ENCODE assay signal across 8 cellular contexts in genomic region chr3:49028298-49028672, GRCh38.
DNase-seq lines count a peak whose midpoint lies in the region; ATAC-seq, FAIRE-seq and TF ChIP-seq lines count a peak whose summit lies in the region.

No MANE protein-coding gene starts in this region.

- H3K79me2 ChIP-seq in parathyroid adenoma, result peaks cover 3% of the 10 kb centered on the region

- peak overlapping the region; percentile 72 for H3K9ac ChIP-seq in ES-I3 (ENCODE audit: low read depth, low read length)
- no peak overlapping the region for H3K9ac ChIP-seq in parathyroid adenoma

- peaks cover 4% of the 10 kb centered on the region; the same call in 1 of the 2 replicates for H3K4me1 ChIP-seq in ES-I3 (ENCODE audit: insufficient read depth, low read length)
- peaks cover 11% of the 10 kb centered on the region for H3K4me1 ChIP-seq in parathyroid adenoma

- CTCF ChIA-PET in RWPE1 (lab: Yijun Ruan, JAX), result interaction anchor here (0.6 kb wide), 1 partner anchor 167 kb away, joined by 4 read pairs; no protein-coding TSS in a partner anchor

- H3K36me3 ChIP-seq in ES-I3 (ENCODE audit: insufficient read depth, low read length), result peaks cover 56% of the 10 kb centered on the region
- no peaks in the 10 kb centered on the region for H3K36me3 ChIP-seq in parathyroid adenoma (ENCODE audit: control insufficient read depth, insufficient read depth, low read length)

- H3K4me3 ChIP-seq in epithelial cell of esophagus (ENCODE audit: low read length) (peak overlapping the region; percentile 97), parathyroid adenoma (ENCODE audit: low read depth, low read length) (peak overlapping the region; percentile 78)

- no peak for ATAC-seq in GM21528 (IDR thresholded peaks at IDR 0.05; ENCODE audit: low FRiP score, unreplicated experiment)

- no peaks in the 10 kb centered on the region for H3K27me3 ChIP-seq in parathyroid adenoma (ENCODE audit: control insufficient read depth, insufficient read depth, low read length)

- TF ChIP-seq CTCF in RWPE1 (conservative IDR thresholded peaks at IDR 0.05; ENCODE audit: low read depth), result no peak
- TF ChIP-seq CTCF in epithelial cell of esophagus (IDR thresholded peaks at IDR 0.05; ENCODE audit: insufficient read depth, low read depth, low read length, missing control alignments), result no peak
- no peak for TF ChIP-seq CTCF in parathyroid adenoma (IDR thresholded peaks at IDR 0.05)

- H3K9me3 ChIP-seq in ES-I3 (ENCODE audit: control insufficient read depth, insufficient read depth, low read length), result no peaks in the 10 kb centered on the region
- no peaks in the 10 kb centered on the region for H3K9me3 ChIP-seq in parathyroid adenoma (ENCODE audit: control insufficient read depth, low read length)

- H2AFZ ChIP-seq in parathyroid adenoma, result no peak overlapping the region

- H3K27ac ChIP-seq in RWPE1, result peak overlapping the region; percentile 77
- peak overlapping the region; percentile 89 for H3K27ac ChIP-seq in parathyroid adenoma

- no peak for FAIRE-seq in HTR-8/SVneo (lab: Jason Lieb, UNC)

- no peak for DNase-seq in RWPE1 (ENCODE audit: low spot score)
- no peak for DNase-seq in epithelial cell of esophagus (ENCODE audit: low read depth)
- DNase-seq in NCI-H1694 treated with DMSO at 0.1 percent for 48 hours (lab: John Stamatoyannopoulos, UW), result no peak
- DNase-seq in nucleus accumbens (lab: John Stamatoyannopoulos, UW), result no peak
- DNase-seq in HTR-8/SVneo (ENCODE audit: insufficient read length, low spot score), result no peak

- POLR2A ChIA-PET in RWPE1 (lab: Yijun Ruan, JAX; ENCODE audit: low non-redundant PET), result no interaction called here

- H3K4me2 ChIP-seq in parathyroid adenoma (ENCODE audit: low read length), result peak overlapping the region; percentile 83
